In genomic region chr11:111069076-111069475, GRCh38 we compare ENCODE assay signal across 16 cellular contexts.
DNase-seq lines count a peak whose midpoint lies in the region; ATAC-seq, FAIRE-seq and TF ChIP-seq lines count a peak whose summit lies in the region.
"Had no signal": no experiment of that assay in that cellular context is flagged by ENCODE, and none has a peak within 500 bp of the region (broad histone marks: within the 10 kb centered on the region; RNA-seq: fewer than 3 reads in every experiment).

No MANE protein-coding gene starts in this region.

- no peaks in the 10 kb centered on the region for H4K20me1 ChIP-seq in HepG2 (ENCODE audit: insufficient read depth, low read length)

- WGBS in HepG2 (ENCODE audit: low lambda C conversion rate) = 0% methylated on average over 1 of the region's 1 CpG
- 18% methylated on average over 1 of the region's 1 CpG for WGBS in right lobe of liver (ENCODE audit: insufficient coverage, low coverage, low lambda C conversion rate, missing lambda C conversion rate)

- peak; percentile 23 for FAIRE-seq in HepG2 (lab: Jason Lieb, UNC)

- H3K9me3 Mint-ChIP-seq in type B pancreatic cell = peaks cover 4% of the 10 kb centered on the region
- peaks cover 6% of the 10 kb centered on the region for H3K9me3 Mint-ChIP-seq in activated naive CD8-positive, alpha-beta T cell treated with anti-CD3 and anti-CD28 coated beads, Interleukin-2, amount 50 U/mL, for 24 hours

- DNase-seq in HepG2 (ENCODE audit: low spot score) (peak; percentile 45), right lobe of liver (no peak), RWPE2 (ENCODE audit: low spot score) (no peak), fibroblast of pulmonary artery (ENCODE audit: low read depth) (peak; percentile 68), type B pancreatic cell (ENCODE audit: extremely low spot score, unreplicated experiment) (no peak)
- no peak for DNase-seq in activated naive CD8-positive, alpha-beta T cell treated with anti-CD3 and anti-CD28 coated beads, Interleukin-2, amount 50 U/mL, for 24 hours
- DNase-seq: activated CD4-positive, CD25-positive, alpha-beta regulatory T cell treated with anti-CD3 and anti-CD28 coated beads, Interleukin-2, amount 50 U/mL, for 72 hours; activated T-cell treated with anti-CD3 and anti-CD28 coated beads, Interleukin-2, amount 50 U/mL, for 72 hours; gastrocnemius medialis; NCI-H1417; NCI-H748 treated with DMSO at 0.1 percent for 48 hours had no signal

- no peak for TF ChIP-seq CTCF in HepG2 (CRISPR knock-in tag; IDR thresholded peaks at IDR 0.05)
- no peak for TF ChIP-seq CTCF in right lobe of liver (IDR thresholded peaks at IDR 0.05)
- no peak for TF ChIP-seq CTCF in RWPE2 (IDR thresholded peaks at IDR 0.05; ENCODE audit: poor library complexity, severe bottlenecking)
- TF ChIP-seq CTCF in fibroblast of pulmonary artery (IDR thresholded peaks at IDR 0.05; ENCODE audit: low read length, missing control alignments) = peak; percentile 53
- TF ChIP-seq CTCF in type B pancreatic cell (conservative IDR thresholded peaks at IDR 0.05) = peak; percentile 61

- H3K9me3 ChIP-seq in HepG2 (ENCODE audit: low read length) (peaks cover 11% of the 10 kb centered on the region), right lobe of liver (peaks cover 0 to 8% (median 0%) of the 10 kb centered on the region in 4 donors), RWPE2 (ENCODE audit: severe bottlenecking) (peaks cover 6% of the 10 kb centered on the region)
- H3K9me3 ChIP-seq: neutrophil had no signal

- no peak overlapping the region for H3K4me2 ChIP-seq in HepG2 (ENCODE audit: low read depth, low read length)

- H3K36me3 ChIP-seq in HepG2 (replicated peaks in 1 of 2; ENCODE audit: control insufficient read depth in 1 of 2, insufficient read depth in 2 of 2, low read length in 2 of 2) = no peaks in the 10 kb centered on the region
- H3K36me3 ChIP-seq in right lobe of liver = no peaks in the 10 kb centered on the region
- no peaks in the 10 kb centered on the region for H3K36me3 ChIP-seq in RWPE2 (ENCODE audit: low read depth)
- H3K36me3 ChIP-seq: gastrocnemius medialis, neutrophil had no signal

- intact Hi-C loops in HepG2 (cut with micrococcal nuclease; ENCODE audit: unreplicated experiment) = no loop called here
- intact Hi-C loops in right lobe of liver (cut with DNase I) = no loop called here

- no peaks in the 10 kb centered on the region for H3K36me3 Mint-ChIP-seq in type B pancreatic cell
- no peaks in the 10 kb centered on the region for H3K36me3 Mint-ChIP-seq in activated naive CD8-positive, alpha-beta T cell treated with anti-CD3 and anti-CD28 coated beads, Interleukin-2, amount 50 U/mL, for 24 hours (ENCODE audit: low read depth)
- H3K36me3 Mint-ChIP-seq: stimulated activated memory B cell treated with anti-CD40 and anti-IgM and Interleukin-4, amounts not matched to agents 10 μg/mL and 1 μg/mL and 100 μg/mL, for 72 hours had no signal

- H2AFZ ChIP-seq in HepG2 (ENCODE audit: low read length) = no peak overlapping the region

- no peaks in the 10 kb centered on the region for H3K27me3 ChIP-seq in HepG2 (ENCODE audit: control insufficient read depth in 1 of 2, insufficient read depth in 2 of 2, low read length in 2 of 2)
- peaks cover 0 to 2% of the 10 kb centered on the region in 2 donors for H3K27me3 ChIP-seq in right lobe of liver
- no peaks in the 10 kb centered on the region for H3K27me3 ChIP-seq in RWPE2 (ENCODE audit: insufficient read depth, poor library complexity, severe bottlenecking)
- H3K27me3 ChIP-seq: gastrocnemius medialis, neutrophil had no signal

- TF ChIP-seq POLR2A in HepG2 (IDR thresholded peaks at IDR 0.05; ENCODE audit: insufficient read depth in 1 of 2, low read depth in 2 of 2, low read length in 2 of 2) (no peak), right lobe of liver (IDR thresholded peaks at IDR 0.05) (no peak)

- TF ChIP-seq EP300 in HepG2 (IDR thresholded peaks at IDR 0.05; ENCODE audit: low read depth in 2 of 2, low read length in 2 of 2) (no peak), HepG2 (CRISPR knock-in tag; IDR thresholded peaks at IDR 0.05; ENCODE audit: borderline replicate concordance) (no peak)

- no peaks in the 10 kb centered on the region for H3K4me1 Mint-ChIP-seq in type B pancreatic cell (ENCODE audit: unreplicated experiment)
- peaks cover 2% of the 10 kb centered on the region for H3K4me1 Mint-ChIP-seq in activated naive CD8-positive, alpha-beta T cell treated with anti-CD3 and anti-CD28 coated beads, Interleukin-2, amount 50 U/mL, for 24 hours
- H3K4me1 Mint-ChIP-seq: stimulated activated memory B cell treated with anti-CD40 and anti-IgM and Interleukin-4, amounts not matched to agents 10 μg/mL and 1 μg/mL and 100 μg/mL, for 72 hours had no signal

- H3K4me1 ChIP-seq in HepG2 (ENCODE audit: insufficient read depth, low read length) (no peaks in the 10 kb centered on the region), right lobe of liver (no peaks in the 10 kb centered on the region), RWPE2 (ENCODE audit: insufficient read depth, poor library complexity, severe bottlenecking) (no peaks in the 10 kb centered on the region)
- H3K4me1 ChIP-seq: gastrocnemius medialis had no signal

- no peaks in the 10 kb centered on the region for H3K27me3 Mint-ChIP-seq in type B pancreatic cell
- H3K27me3 Mint-ChIP-seq in activated naive CD8-positive, alpha-beta T cell treated with anti-CD3 and anti-CD28 coated beads, Interleukin-2, amount 50 U/mL, for 24 hours = no peaks in the 10 kb centered on the region
- H3K27me3 Mint-ChIP-seq: stimulated activated memory B cell treated with anti-CD40 and anti-IgM and Interleukin-4, amounts not matched to agents 10 μg/mL and 1 μg/mL and 100 μg/mL, for 72 hours had no signal

- in situ Hi-C loops in HepG2 (cut with HindIII; ENCODE audit: extremely low pct_ligation_motif_present, low pct_unique_long_range_greater_than_20kb) = no loop called here

- TF ChIP-seq RAD21 in HepG2 (CRISPR knock-in tag; IDR thresholded peaks at IDR 0.05) = no peak

- BruUV-seq in HepG2 (replicated peaks; lab: Mats Ljungman, UMichigan) = no TSS peak

- no peak overlapping the region for H3K4me3 Mint-ChIP-seq in type B pancreatic cell
- no peak overlapping the region for H3K4me3 Mint-ChIP-seq in activated naive CD8-positive, alpha-beta T cell treated with anti-CD3 and anti-CD28 coated beads, Interleukin-2, amount 50 U/mL, for 24 hours
- H3K4me3 Mint-ChIP-seq: activated T-cell treated with anti-CD3 and anti-CD28 coated beads, Interleukin-2, amount 50 U/mL, for 72 hours; stimulated activated memory B cell treated with anti-CD40 and anti-IgM and Interleukin-4, amounts not matched to agents 10 μg/mL and 1 μg/mL and 100 μg/mL, for 72 hours had no signal

- H3K79me2 ChIP-seq in HepG2 (ENCODE audit: insufficient read depth, low read length) = no peaks in the 10 kb centered on the region

- CTCF ChIA-PET in HepG2 (lab: Yijun Ruan, JAX; ENCODE audit: low intra/inter-chr PET ratio, low total read pairs) = no interaction called here

- H3K27ac Mint-ChIP-seq in type B pancreatic cell = no peak overlapping the region
- no peak overlapping the region for H3K27ac Mint-ChIP-seq in activated naive CD8-positive, alpha-beta T cell treated with anti-CD3 and anti-CD28 coated beads, Interleukin-2, amount 50 U/mL, for 24 hours
- H3K27ac Mint-ChIP-seq: activated T-cell treated with anti-CD3 and anti-CD28 coated beads, Interleukin-2, amount 50 U/mL, for 72 hours; stimulated activated memory B cell treated with anti-CD40 and anti-IgM and Interleukin-4, amounts not matched to agents 10 μg/mL and 1 μg/mL and 100 μg/mL, for 72 hours had no signal

- no peak overlapping the region for H3K9ac ChIP-seq in HepG2 (ENCODE audit: insufficient read depth, low read depth, low read length)

- ATAC-seq in HepG2 = peak; percentile 100
- ATAC-seq in right lobe of liver = no peak
- ATAC-seq in RWPE2 (ENCODE audit: low read depth) = peak; percentile 64
- ATAC-seq in GM18502 (IDR thresholded peaks at IDR 0.05; ENCODE audit: poor library complexity, unreplicated experiment) = no peak
- ATAC-seq in activated naive CD8-positive, alpha-beta T cell treated with anti-CD3 and anti-CD28 coated beads, Interleukin-2, amount 50 U/mL, for 24 hours = no peak
- no peak for ATAC-seq in GM21360 (IDR thresholded peaks at IDR 0.05; ENCODE audit: unreplicated experiment)
- ATAC-seq: activated T-cell treated with anti-CD3 and anti-CD28 coated beads, Interleukin-2, amount 50 U/mL, for 72 hours; gastrocnemius medialis; stimulated activated memory B cell treated with anti-CD40 and anti-IgM and Interleukin-4, amounts not matched to agents 10 μg/mL and 1 μg/mL and 100 μg/mL, for 72 hours had no signal

- H3K27ac ChIP-seq in HepG2 (ENCODE audit: extremely low read length, insufficient read depth, low read length) (no peak overlapping the region), right lobe of liver (no peak overlapping the region), RWPE2 (ENCODE audit: poor library complexity, severe bottlenecking) (no peak overlapping the region)
- H3K27ac ChIP-seq: C4-2B, gastrocnemius medialis, neutrophil had no signal

- POLR2A ChIA-PET in HepG2 (lab: Yijun Ruan, JAX) = no interaction called here

- H3K4me3 ChIP-seq in HepG2 (replicated peaks in 1 of 3; ENCODE audit: insufficient read depth in 1 of 3, low read depth in 2 of 3, low read length in 3 of 3) = no peak overlapping the region
- H3K4me3 ChIP-seq in right lobe of liver = no peak overlapping the region
- no peak overlapping the region for H3K4me3 ChIP-seq in RWPE2 (ENCODE audit: severe bottlenecking)
- H3K4me3 ChIP-seq in fibroblast of pulmonary artery (replicated peaks; ENCODE audit: low read depth, low read length) = no peak overlapping the region
- H3K4me3 ChIP-seq: gastrocnemius medialis had no signal

TF ChIP-seq in HepG2, 621 proteins besides CTCF, POLR2A, EP300 and RAD21 (continues in another document):
- TF ChIP-seq BRCA1 (CRISPR knock-in tag; IDR thresholded peaks at IDR 0.05) = no peak
- TF ChIP-seq, protein P1, sequence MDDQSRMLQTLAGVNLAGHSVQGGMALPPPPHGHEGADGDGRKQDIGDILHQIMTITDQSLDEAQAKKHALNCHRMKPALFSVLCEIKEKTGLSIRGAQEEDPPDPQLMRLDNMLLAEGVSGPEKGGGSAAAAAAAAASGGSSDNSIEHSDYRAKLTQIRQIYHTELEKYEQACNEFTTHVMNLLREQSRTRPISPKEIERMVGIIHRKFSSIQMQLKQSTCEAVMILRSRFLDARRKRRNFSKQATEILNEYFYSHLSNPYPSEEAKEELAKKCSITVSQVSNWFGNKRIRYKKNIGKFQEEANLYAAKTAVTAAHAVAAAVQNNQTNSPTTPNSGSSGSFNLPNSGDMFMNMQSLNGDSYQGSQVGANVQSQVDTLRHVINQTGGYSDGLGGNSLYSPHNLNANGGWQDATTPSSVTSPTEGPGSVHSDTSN (CRISPR knock-in tag; IDR thresholded peaks at IDR 0.05; ENCODE audit: borderline replicate concordance) = no peak

Comparison
In these comparisons a context has a peak if more than half of its experiments do, and no peak if none do; other contexts are left out.
1. ATAC-seq: peak in HepG2 (single experiment) and RWPE2 (single experiment); none in right lobe of liver (0 of 4), GM18502 (single experiment), activated naive CD8-positive, alpha-beta T cell treated with anti-CD3 and anti-CD28 coated beads, Interleukin-2, amount 50 U/mL, for 24 hours (single experiment) and GM21360 (single experiment).
2. DNase-seq: peak in HepG2 (single experiment) and fibroblast of pulmonary artery (single experiment); none in right lobe of liver (0 of 3), RWPE2 (single experiment), type B pancreatic cell (single experiment) and activated naive CD8-positive, alpha-beta T cell treated with anti-CD3 and anti-CD28 coated beads, Interleukin-2, amount 50 U/mL, for 24 hours (single experiment).
3. CTCF ChIP-seq: peak in fibroblast of pulmonary artery (single experiment) and type B pancreatic cell (single experiment); none in HepG2 (single experiment), right lobe of liver (0 of 4) and RWPE2 (single experiment).